ENCODE assay signal across 16 cellular contexts in genomic region chr15:68614621-68615035, GRCh38. TPM values are rescaled to one million over a fixed set of nuclear protein-coding genes. Genes with fewer than 3 reads are reported as not detected.
DNase-seq lines count a peak whose midpoint lies in the region; ATAC-seq and TF ChIP-seq lines count a peak whose summit lies in the region.
"Had no signal": no experiment of that assay in that cellular context is flagged by ENCODE, and none has a peak within 500 bp of the region (broad histone marks: within the 10 kb centered on the region; RNA-seq: fewer than 3 reads in every experiment).

No MANE protein-coding gene starts in this region.

- TF ChIP-seq CTCF in breast epithelium (IDR thresholded peaks at IDR 0.05) (no peak), MCF 10A (IDR thresholded peaks at IDR 0.05; ENCODE audit: unreplicated experiment) (no peak), neural crest cell (conservative IDR thresholded peaks at IDR 0.05) (no peak)

- intact Hi-C loops in breast epithelium (cut with DNase I; ENCODE audit: low total_unique reads) (no loop called here), MCF 10A (cut with micrococcal nuclease) (no loop called here), Right ventricle myocardium superior (cut with DNase I) (no loop called here)

- H3K27ac ChIP-seq in breast epithelium = peak overlapping the region; percentile 26 to 82
- H3K27ac ChIP-seq: A549 had no signal

- no peaks in the 10 kb centered on the region for H3K27me3 ChIP-seq in breast epithelium

- BruUV-seq in MCF 10A (replicated peaks; lab: Mats Ljungman, UMichigan) = no TSS peak

- no peak overlapping the region for H3K27ac Mint-ChIP-seq in MCF 10A (ENCODE audit: low read depth, unreplicated experiment)
- peak overlapping the region; percentile 97 for H3K27ac Mint-ChIP-seq in neural crest cell (ENCODE audit: unreplicated experiment)
- no peak overlapping the region for H3K27ac Mint-ChIP-seq in stimulated activated memory B cell treated with anti-CD40 and anti-IgM and Interleukin-4, amounts not matched to agents 10 μg/mL and 1 μg/mL and 100 μg/mL, for 72 hours
- H3K27ac Mint-ChIP-seq: activated T-helper 17 cell treated with anti-CD3 and anti-CD28 coated beads, Interleukin-2, amount 50 U/mL, for 72 hours; effector memory CD8-positive, alpha-beta T cell; stimulated activated naive CD8-positive, alpha-beta T cell treated with anti-CD3 and anti-CD28 coated beads, Interleukin-15, Interleukin-2, amounts not matched to agents 100 ng/mL and 50 ng/mL, for 24 hours had no signal

- H3K9me3 ChIP-seq in breast epithelium = no peaks in the 10 kb centered on the region
- H3K9me3 ChIP-seq: A549, HAP-1 had no signal

- H3K4me3 Mint-ChIP-seq in MCF 10A (ENCODE audit: unreplicated experiment) = no peak overlapping the region
- peak overlapping the region; percentile 59 for H3K4me3 Mint-ChIP-seq in neural crest cell
- H3K4me3 Mint-ChIP-seq in stimulated activated memory B cell treated with anti-CD40 and anti-IgM and Interleukin-4, amounts not matched to agents 10 μg/mL and 1 μg/mL and 100 μg/mL, for 72 hours = no peak overlapping the region
- H3K4me3 Mint-ChIP-seq: activated T-helper 17 cell treated with anti-CD3 and anti-CD28 coated beads, Interleukin-2, amount 50 U/mL, for 72 hours; effector memory CD8-positive, alpha-beta T cell; stimulated activated naive CD8-positive, alpha-beta T cell treated with anti-CD3 and anti-CD28 coated beads, Interleukin-15, Interleukin-2, amounts not matched to agents 100 ng/mL and 50 ng/mL, for 24 hours had no signal

- H3K27me3 Mint-ChIP-seq in MCF 10A (ENCODE audit: insufficient read depth, unreplicated experiment) = peaks cover 13% of the 10 kb centered on the region
- H3K27me3 Mint-ChIP-seq in neural crest cell (ENCODE audit: low read depth) = no peaks in the 10 kb centered on the region
- no peaks in the 10 kb centered on the region for H3K27me3 Mint-ChIP-seq in stimulated activated memory B cell treated with anti-CD40 and anti-IgM and Interleukin-4, amounts not matched to agents 10 μg/mL and 1 μg/mL and 100 μg/mL, for 72 hours

- peak overlapping the region in 1 of 3 donors; percentile 8 for H3K4me3 ChIP-seq in breast epithelium
- H3K4me3 ChIP-seq: A549, HAP-1 had no signal

- CTCF ChIA-PET in MCF 10A (lab: Yijun Ruan, JAX) = interaction anchor here (1.3 kb wide), 1 partner anchor 60 kb away, joined by 3 read pairs; no protein-coding TSS in a partner anchor

- H3K4me1 Mint-ChIP-seq in MCF 10A (ENCODE audit: insufficient read depth, unreplicated experiment) = no peaks in the 10 kb centered on the region
- H3K4me1 Mint-ChIP-seq in neural crest cell = peaks cover 83% of the 10 kb centered on the region
- no peaks in the 10 kb centered on the region for H3K4me1 Mint-ChIP-seq in stimulated activated memory B cell treated with anti-CD40 and anti-IgM and Interleukin-4, amounts not matched to agents 10 μg/mL and 1 μg/mL and 100 μg/mL, for 72 hours

- DNase-seq in breast epithelium (ENCODE audit: low spot score in 2 of 2) (no peak), MCF 10A (ENCODE audit: unreplicated experiment) (no peak), Right ventricle myocardium superior (peak; percentile 76), neural crest cell (ENCODE audit: low read depth, low spot score) (peak; percentile 69), NCI-H187 treated with DMSO at 0.1 percent for 48 hours (lab: John Stamatoyannopoulos, UW) (no peak)
- DNase-seq in activated CD4-positive, CD25-positive, alpha-beta regulatory T cell treated with anti-CD3 and anti-CD28 coated beads, Interleukin-2, amount 50 U/mL, for 72 hours = no peak
- DNase-seq: effector memory CD8-positive, alpha-beta T cell; MV-4-11; OCI-M1; stimulated activated CD4-positive, alpha-beta T cell treated with anti-CD3 and anti-CD28 coated beads, Interleukin-15, amount 100 ng/mL, for 24 hours had no signal

- no peak for TF ChIP-seq POLR2A in breast epithelium (IDR thresholded peaks at IDR 0.05)

- no peaks in the 10 kb centered on the region for H3K9me3 Mint-ChIP-seq in MCF 10A (ENCODE audit: unreplicated experiment)
- no peaks in the 10 kb centered on the region for H3K9me3 Mint-ChIP-seq in neural crest cell
- no peaks in the 10 kb centered on the region for H3K9me3 Mint-ChIP-seq in stimulated activated memory B cell treated with anti-CD40 and anti-IgM and Interleukin-4, amounts not matched to agents 10 μg/mL and 1 μg/mL and 100 μg/mL, for 72 hours
- H3K9me3 Mint-ChIP-seq: activated T-helper 17 cell treated with anti-CD3 and anti-CD28 coated beads, Interleukin-2, amount 50 U/mL, for 72 hours; effector memory CD8-positive, alpha-beta T cell; stimulated activated naive CD8-positive, alpha-beta T cell treated with anti-CD3 and anti-CD28 coated beads, Interleukin-15, Interleukin-2, amounts not matched to agents 100 ng/mL and 50 ng/mL, for 24 hours had no signal

- H3K4me1 ChIP-seq in breast epithelium = peaks cover 0 to 4% of the 10 kb centered on the region in 2 donors
- H3K4me1 ChIP-seq: HAP-1 had no signal

- POLR2A ChIA-PET in MCF 10A (lab: Yijun Ruan, JAX) = no interaction called here

- H3K36me3 Mint-ChIP-seq in MCF 10A (ENCODE audit: insufficient read depth, unreplicated experiment) (no peaks in the 10 kb centered on the region), neural crest cell (ENCODE audit: low read depth) (no peaks in the 10 kb centered on the region)
- H3K36me3 Mint-ChIP-seq in stimulated activated memory B cell treated with anti-CD40 and anti-IgM and Interleukin-4, amounts not matched to agents 10 μg/mL and 1 μg/mL and 100 μg/mL, for 72 hours = no peaks in the 10 kb centered on the region

- no peaks in the 10 kb centered on the region for H3K36me3 ChIP-seq in breast epithelium
- H3K36me3 ChIP-seq: HAP-1 had no signal

- ATAC-seq in Right ventricle myocardium superior (ENCODE audit: poor library complexity) = peak; percentile 33
- ATAC-seq in GM19455 (IDR thresholded peaks at IDR 0.05; ENCODE audit: unreplicated experiment) = no peak
- ATAC-seq in stimulated activated memory B cell treated with anti-CD40 and anti-IgM and Interleukin-4, amounts not matched to agents 10 μg/mL and 1 μg/mL and 100 μg/mL, for 72 hours = no peak
- ATAC-seq: A549; activated T-helper 17 cell treated with anti-CD3 and anti-CD28 coated beads, Interleukin-2, amount 50 U/mL, for 72 hours; effector memory CD8-positive, alpha-beta T cell had no signal

RNA-seq across cellular contexts. Expression of gene CORO2B, which starts 35.8 kb away (rescaled TPM):
- total RNA-seq in breast epithelium (10 to 100 TPM in 1 of 3 donors, 1 to 10 TPM in 2; 2.9 to 11.2 (median 3.5) TPM), MCF 10A (2022) (0.47 and 0.79 TPM in 2 replicates), Right ventricle myocardium superior (6.6 TPM), neural crest cell (21.3 and 23.1 TPM in 2 replicates)

Comparison
In these comparisons a context has a peak if more than half of its experiments do, and no peak if none do; other contexts are left out.
1. DNase-seq: peak in Right ventricle myocardium superior (single experiment) and neural crest cell (single experiment); none in breast epithelium (0 of 2), MCF 10A (single experiment), NCI-H187 treated with DMSO at 0.1 percent for 48 hours (single experiment) and activated CD4-positive, CD25-positive, alpha-beta regulatory T cell treated with anti-CD3 and anti-CD28 coated beads, Interleukin-2, amount 50 U/mL, for 72 hours (single experiment).